Comparison of ENCODE assay signal across 10 cellular contexts in the genomic region with DNA sequence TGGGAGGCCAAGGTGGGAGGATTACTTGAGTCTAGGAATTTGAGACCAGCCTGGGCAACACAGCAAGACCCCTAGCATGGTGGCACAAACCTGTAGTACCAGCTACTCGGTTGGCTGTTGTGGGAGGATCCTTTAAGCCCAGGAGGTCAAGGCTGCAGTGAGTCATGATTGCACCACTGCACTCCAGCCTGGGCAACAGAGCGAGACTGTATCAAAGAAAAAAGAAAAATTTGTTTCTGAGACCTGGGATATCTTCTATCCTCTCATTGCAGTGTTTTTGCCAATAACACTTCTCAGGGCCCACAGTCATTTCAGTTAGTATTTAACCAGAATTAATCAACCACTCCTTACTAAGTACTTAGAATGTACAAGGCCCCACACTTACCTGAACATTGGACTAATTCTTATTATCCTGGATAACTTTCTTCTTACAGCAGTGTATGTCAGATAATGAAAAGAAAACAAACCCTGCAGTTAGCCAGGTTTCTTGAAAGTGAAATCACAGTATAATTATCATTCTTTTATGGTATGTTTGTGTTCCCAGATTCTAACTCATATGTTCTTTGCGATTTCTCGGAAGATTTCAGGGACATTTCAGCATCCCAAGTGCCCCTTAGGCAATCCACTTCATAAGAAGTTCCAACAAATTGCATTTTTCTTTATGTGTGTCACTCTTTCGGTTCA.
DNase-seq lines count a peak whose midpoint lies in the region; TF ChIP-seq lines count a peak whose summit lies in the region.
"Had no signal": no experiment of that assay in that cellular context is flagged by ENCODE, and none has a peak within 500 bp of the region (broad histone marks: within the 10 kb centered on the region; RNA-seq: fewer than 3 reads in every experiment).

No MANE protein-coding gene starts in this region.

- TF ChIP-seq POLR2A in spleen (IDR thresholded peaks at IDR 0.05): no peak

- H3K27me3 Mint-ChIP-seq in nephron (ENCODE audit: low read depth): no peaks in the 10 kb centered on the region

- no peaks in the 10 kb centered on the region for H3K36me3 ChIP-seq in spleen
- H3K36me3 ChIP-seq: cardiac muscle cell had no signal

- DNase-seq in AG09309 (ENCODE audit: low read depth) (peak; percentile 77), NCI-H226 (peak; percentile 39), fibroblast of gingiva (ENCODE audit: low read depth) (peak; percentile 97), GM10248 (ENCODE audit: extremely low spot score) (no peak), COR-L47 (lab: John Stamatoyannopoulos, UW) (no peak), spleen (no peak), GM19240 (ENCODE audit: insufficient read length, low spot score) (no peak)

- intact Hi-C loops in spleen (cut with DNase I; ENCODE audit: low total_unique reads): no loop called here

- peak overlapping the region; percentile 82 to 94 (median 85) for H3K27ac Mint-ChIP-seq in nephron

- H3K36me3 Mint-ChIP-seq in nephron (ENCODE audit: low read depth): peaks cover 4% of the 10 kb centered on the region

- H3K4me1 ChIP-seq in spleen: no peaks in the 10 kb centered on the region

- H3K4me3 Mint-ChIP-seq in nephron: no peak overlapping the region

- H3K9me3 Mint-ChIP-seq in nephron: no peaks in the 10 kb centered on the region

- WGBS in spleen, 5 donors: 89 to 96% (median 91%) methylated on average over 5 of the region's 5 CpGs

- no peak overlapping the region for H3K27ac ChIP-seq in spleen
- H3K27ac ChIP-seq: C4-2B, cardiac muscle cell had no signal

- no peaks in the 10 kb centered on the region for H3K9me3 ChIP-seq in spleen

- no peak for TF ChIP-seq CTCF in AG09309 (IDR thresholded peaks at IDR 0.05; ENCODE audit: control insufficient read depth, insufficient read depth, low read depth, low read length, missing control alignments)
- TF ChIP-seq CTCF in nephron (IDR thresholded peaks at IDR 0.05; ENCODE audit: unreplicated experiment in 3 of 3): no peak
- no peak for TF ChIP-seq CTCF in GM10248 (IDR thresholded peaks at IDR 0.05; ENCODE audit: control extremely low read depth, extremely low read depth, low read depth, missing control alignments)
- TF ChIP-seq CTCF in spleen (IDR thresholded peaks at IDR 0.05 in 8 of 11, conservative IDR thresholded peaks at IDR 0.05 in 3 of 11): no peak

- H3K4me1 Mint-ChIP-seq in nephron: no peaks in the 10 kb centered on the region

- H3K4me3 ChIP-seq in AG09309 (ENCODE audit: control insufficient read depth, low read depth, low read length) (no peak overlapping the region), spleen (no peak overlapping the region)
- H3K4me3 ChIP-seq: cardiac muscle cell had no signal

- H3K27me3 ChIP-seq in spleen (replicated peaks in 1 of 7): no peaks in the 10 kb centered on the region
- H3K27me3 ChIP-seq: cardiac muscle cell had no signal

- CTCF ChIA-PET in GM10248 (lab: Yijun Ruan, JAX): no interaction called here

- POLR2A ChIA-PET in GM10248 (lab: Yijun Ruan, JAX): no interaction called here

Comparison
In these comparisons a context has a peak if more than half of its experiments do, and no peak if none do; other contexts are left out.
1. DNase-seq: peak in AG09309 (single experiment), NCI-H226 (single experiment) and fibroblast of gingiva (single experiment); none in GM10248 (single experiment), COR-L47 (single experiment), spleen (single experiment) and GM19240 (single experiment).